ENCODE assay signal across 1 cellular context in genomic region chr2:3603536-3604206, GRCh38.
A peak's percentile ranks its signal among the peaks of the same experiment; 100 is the strongest.
TF ChIP-seq lines count a peak whose summit lies in the region.

No MANE protein-coding gene starts in this region.

TF ChIP-seq in HepG2, 621 proteins besides CTCF, POLR2A, EP300 and RAD21:
- TF ChIP-seq KDM5B (CRISPR knock-in tag; IDR thresholded peaks at IDR 0.05; ENCODE audit: borderline replicate concordance), result peak; percentile 43; the same call in 1 of the 2 replicates
- TF ChIP-seq, protein P1, sequence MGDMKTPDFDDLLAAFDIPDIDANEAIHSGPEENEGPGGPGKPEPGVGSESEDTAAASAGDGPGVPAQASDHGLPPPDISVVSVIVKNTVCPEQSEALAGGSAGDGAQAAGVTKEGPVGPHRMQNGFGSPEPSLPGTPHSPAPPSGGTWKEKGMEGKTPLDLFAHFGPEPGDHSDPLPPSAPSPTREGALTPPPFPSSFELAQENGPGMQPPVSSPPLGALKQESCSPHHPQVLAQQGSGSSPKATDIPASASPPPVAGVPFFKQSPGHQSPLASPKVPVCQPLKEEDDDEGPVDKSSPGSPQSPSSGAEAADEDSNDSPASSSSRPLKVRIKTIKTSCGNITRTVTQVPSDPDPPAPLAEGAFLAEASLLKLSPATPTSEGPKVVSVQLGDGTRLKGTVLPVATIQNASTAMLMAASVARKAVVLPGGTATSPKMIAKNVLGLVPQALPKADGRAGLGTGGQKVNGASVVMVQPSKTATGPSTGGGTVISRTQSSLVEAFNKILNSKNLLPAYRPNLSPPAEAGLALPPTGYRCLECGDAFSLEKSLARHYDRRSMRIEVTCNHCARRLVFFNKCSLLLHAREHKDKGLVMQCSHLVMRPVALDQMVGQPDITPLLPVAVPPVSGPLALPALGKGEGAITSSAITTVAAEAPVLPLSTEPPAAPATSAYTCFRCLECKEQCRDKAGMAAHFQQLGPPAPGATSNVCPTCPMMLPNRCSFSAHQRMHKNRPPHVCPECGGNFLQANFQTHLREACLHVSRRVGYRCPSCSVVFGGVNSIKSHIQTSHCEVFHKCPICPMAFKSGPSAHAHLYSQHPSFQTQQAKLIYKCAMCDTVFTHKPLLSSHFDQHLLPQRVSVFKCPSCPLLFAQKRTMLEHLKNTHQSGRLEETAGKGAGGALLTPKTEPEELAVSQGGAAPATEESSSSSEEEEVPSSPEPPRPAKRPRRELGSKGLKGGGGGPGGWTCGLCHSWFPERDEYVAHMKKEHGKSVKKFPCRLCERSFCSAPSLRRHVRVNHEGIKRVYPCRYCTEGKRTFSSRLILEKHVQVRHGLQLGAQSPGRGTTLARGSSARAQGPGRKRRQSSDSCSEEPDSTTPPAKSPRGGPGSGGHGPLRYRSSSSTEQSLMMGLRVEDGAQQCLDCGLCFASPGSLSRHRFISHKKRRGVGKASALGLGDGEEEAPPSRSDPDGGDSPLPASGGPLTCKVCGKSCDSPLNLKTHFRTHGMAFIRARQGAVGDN (CRISPR knock-in tag; IDR thresholded peaks at IDR 0.05), result peak; percentile 40; the same call in 1 of the 2 replicates
- no peak for TF ChIP-seq TARDBP (CRISPR knock-in tag; IDR thresholded peaks at IDR 0.05)
- peak; percentile 6; the same call in 1 of the 2 replicates for TF ChIP-seq HOXA3 (CRISPR knock-in tag; IDR thresholded peaks at IDR 0.05)
- no peak; the same call in 1 of the 2 replicates for TF ChIP-seq THAP8 (CRISPR knock-in tag; IDR thresholded peaks at IDR 0.05; ENCODE audit: borderline replicate concordance)
TF ChIP-seq in HepG2: peak in this region for 3.
